ENCODE assay signal across 8 cellular contexts in the genomic region with DNA sequence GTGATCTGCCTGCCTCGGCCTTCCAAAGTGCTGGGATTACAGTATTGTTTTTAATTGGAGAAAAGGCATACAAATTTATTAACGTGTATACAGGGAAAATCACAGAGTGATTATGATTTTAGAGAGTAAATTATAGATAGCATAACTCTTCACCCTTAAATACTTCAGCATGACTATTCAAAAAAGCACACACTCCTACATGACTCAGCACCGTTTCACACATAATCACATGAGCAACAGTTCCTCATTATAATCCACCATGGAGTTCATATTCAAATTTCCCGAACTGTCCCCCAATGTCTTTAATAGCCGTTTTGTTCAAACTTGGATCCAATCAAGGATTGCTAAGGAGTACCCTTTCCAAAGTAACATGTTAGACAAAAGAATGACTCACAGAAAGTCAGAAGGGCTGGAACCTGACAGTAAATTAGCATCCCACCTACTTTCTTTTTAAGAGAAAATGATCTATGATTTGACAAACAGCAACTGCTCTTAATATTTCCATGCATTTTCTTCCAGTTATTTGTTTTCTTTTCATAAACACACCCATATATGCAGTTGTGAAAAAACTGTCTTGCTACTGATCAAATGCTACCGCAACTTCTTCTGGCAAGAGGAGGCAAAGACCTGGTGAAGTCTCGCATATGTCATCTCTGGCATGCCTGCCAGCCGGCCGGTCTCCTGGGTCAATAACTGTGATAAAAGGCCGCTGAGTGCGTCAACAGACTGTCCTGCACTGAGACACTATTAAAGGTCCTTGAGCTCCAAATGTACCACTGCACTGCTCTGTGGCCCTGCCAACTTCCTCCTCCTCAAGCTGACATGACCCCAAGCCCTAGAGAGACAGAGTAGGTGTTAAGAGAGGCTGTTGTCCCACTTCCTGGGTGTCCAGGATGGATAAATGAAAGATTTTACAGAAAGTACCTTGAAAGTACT. TPM values are rescaled to one million over a fixed set of nuclear protein-coding genes. Genes with fewer than 3 reads are reported as not detected.
DNase-seq lines count a peak whose midpoint lies in the region; ATAC-seq and TF ChIP-seq lines count a peak whose summit lies in the region.

No MANE protein-coding gene starts in this region.

- H3K9me3 ChIP-seq in PC-9 (ENCODE audit: insufficient read depth, low read depth), result no peaks in the 10 kb centered on the region
- H3K9me3 ChIP-seq in muscle layer of duodenum (ENCODE audit: control insufficient read depth in 1 of 2, low read length in 2 of 2), result no peaks in the 10 kb centered on the region

- no TSS peak for BruUV-seq in PC-9 (replicated peaks; lab: Mats Ljungman, UMichigan)

- no peaks in the 10 kb centered on the region for H3K27me3 Mint-ChIP-seq in activated CD4-positive, alpha-beta T cell treated with anti-CD3 and anti-CD28 coated beads, Interleukin-2, amount 10 ng/mL, durations not matched to agents 24 days and 14 days

- no peak overlapping the region for H3K4me2 ChIP-seq in PC-9

- no peaks in the 10 kb centered on the region for H4K20me1 ChIP-seq in PC-9 (ENCODE audit: insufficient read depth)

- no peaks in the 10 kb centered on the region for H3F3A ChIP-seq in PC-9 (ENCODE audit: insufficient read depth, low read depth)

- no peaks in the 10 kb centered on the region for H3K27me3 ChIP-seq in PC-9 (ENCODE audit: insufficient read depth, low read depth)
- no peaks in the 10 kb centered on the region for H3K27me3 ChIP-seq in muscle layer of duodenum (ENCODE audit: low read depth, low read length)

- TF ChIP-seq CTCF in PC-9 (conservative IDR thresholded peaks at IDR 0.05), result no peak

- H3K27ac ChIP-seq in PC-9, result 0 out of 2 replicates have a peak overlapping the region, but pooled peaks have one; percentile 11
- peak overlapping the region; percentile 78 for H3K27ac ChIP-seq in muscle layer of duodenum (ENCODE audit: low read length)

- H3K4me1 Mint-ChIP-seq in activated CD4-positive, alpha-beta T cell treated with anti-CD3 and anti-CD28 coated beads, Interleukin-2, amount 10 ng/mL, durations not matched to agents 24 days and 14 days, result peaks cover 75% of the 10 kb centered on the region

- peaks cover 5% of the 10 kb centered on the region for H3K79me2 ChIP-seq in PC-9 (ENCODE audit: low read depth)

- H3K4me3 Mint-ChIP-seq in activated CD4-positive, alpha-beta T cell treated with anti-CD3 and anti-CD28 coated beads, Interleukin-2, amount 10 ng/mL, durations not matched to agents 24 days and 14 days, result peak overlapping the region; percentile 49

- CTCF ChIA-PET in PC-9 (lab: Charles Lee), result interaction anchor here (0.5 to 0.6 kb wide), 2 partner anchors 47 to 391 kb away, joined by 3 to 10 read pairs; no protein-coding TSS in a partner anchor

- no peak for ATAC-seq in HG03196 (IDR thresholded peaks at IDR 0.05; ENCODE audit: unreplicated experiment)

- peak; percentile 64 for DNase-seq in activated CD4-positive, alpha-beta T cell treated with anti-CD3 and anti-CD28 coated beads, Interleukin-2, amount 10 ng/mL, durations not matched to agents 24 days and 14 days
- DNase-seq in activated CD4-positive, alpha-beta T cell treated with anti-CD3 and anti-CD28 coated beads for 1 hour, result no peak
- DNase-seq in PC-9 (no peak), dedifferentiated amniotic fluid mesenchymal stem cell (ENCODE audit: extremely low spot score) (peak; percentile 20), NCI-H146 treated with DMSO at 0.1 percent for 48 hours (lab: John Stamatoyannopoulos, UW; ENCODE audit: unreplicated experiment) (no peak), NCI-H524 treated with DMSO at 0.1 percent for 48 hours (lab: John Stamatoyannopoulos, UW) (no peak)

- no peaks in the 10 kb centered on the region for H3K36me3 ChIP-seq in PC-9 (ENCODE audit: low read depth)
- H3K36me3 ChIP-seq in muscle layer of duodenum (ENCODE audit: control insufficient read depth in 1 of 2, insufficient read depth in 2 of 2, low read length in 2 of 2), result no peaks in the 10 kb centered on the region

- H2AFZ ChIP-seq in PC-9, result no peak overlapping the region

- intact Hi-C loops in activated CD4-positive, alpha-beta T cell treated with anti-CD3 and anti-CD28 coated beads, Interleukin-2, amount 10 ng/mL, durations not matched to agents 24 days and 14 days (cut with micrococcal nuclease), result loop anchor here (2.0 kb wide), 1 partner anchor 29 kb away; no protein-coding TSS in a partner anchor
- intact Hi-C loops in PC-9 (cut with micrococcal nuclease; ENCODE audit: unreplicated experiment), result no loop called here

- no peaks in the 10 kb centered on the region for H3K9me3 Mint-ChIP-seq in activated CD4-positive, alpha-beta T cell treated with anti-CD3 and anti-CD28 coated beads, Interleukin-2, amount 10 ng/mL, durations not matched to agents 24 days and 14 days

- H3K36me3 Mint-ChIP-seq in activated CD4-positive, alpha-beta T cell treated with anti-CD3 and anti-CD28 coated beads, Interleukin-2, amount 10 ng/mL, durations not matched to agents 24 days and 14 days (ENCODE audit: low read depth), result peaks cover 19% of the 10 kb centered on the region

- POLR2A ChIA-PET in PC-9 (lab: Charles Lee; ENCODE audit: unreplicated experiment), result interaction anchor here (0.7 kb wide), 1 partner anchor 12 kb away, joined by 3 read pairs; no protein-coding TSS in a partner anchor

- no peak overlapping the region for H3K4me3 ChIP-seq in PC-9
- H3K4me3 ChIP-seq in muscle layer of duodenum (ENCODE audit: low read depth in 1 of 2, low read length in 2 of 2), result no peak overlapping the region

- peaks cover 13% of the 10 kb centered on the region for H3K4me1 ChIP-seq in PC-9 (replicated peaks; ENCODE audit: insufficient read depth)
- H3K4me1 ChIP-seq in muscle layer of duodenum (ENCODE audit: control insufficient read depth in 1 of 2, insufficient read depth in 2 of 2, low read length in 2 of 2), result peaks cover 15 to 44% of the 10 kb centered on the region in 2 donors

- no peaks in the 10 kb centered on the region for H3K9me2 ChIP-seq in PC-9 (ENCODE audit: insufficient read depth)

- peak overlapping the region; percentile 82 for H3K27ac Mint-ChIP-seq in activated CD4-positive, alpha-beta T cell treated with anti-CD3 and anti-CD28 coated beads, Interleukin-2, amount 10 ng/mL, durations not matched to agents 24 days and 14 days

RNA-seq across cellular contexts. Expression of a gene that starts 31.9 kb away (rescaled TPM):
- 150 and 153 TPM in 2 replicates for total RNA-seq in activated CD4-positive, alpha-beta T cell treated with anti-CD3 and anti-CD28 coated beads, Interleukin-2, amount 10 ng/mL, durations not matched to agents 24 days and 14 days
- 66.5 and 76.0 TPM in 2 replicates for total RNA-seq in PC-9 (2021)

Comparison
In these comparisons a context has a peak if more than half of its experiments do, and no peak if none do; other contexts are left out.
1. DNase-seq: peak in activated CD4-positive, alpha-beta T cell treated with anti-CD3 and anti-CD28 coated beads, Interleukin-2, amount 10 ng/mL, durations not matched to agents 24 days and 14 days (single experiment) and dedifferentiated amniotic fluid mesenchymal stem cell (single experiment); none in activated CD4-positive, alpha-beta T cell treated with anti-CD3 and anti-CD28 coated beads for 1 hour (single experiment), PC-9 (0 of 2), NCI-H146 treated with DMSO at 0.1 percent for 48 hours (single experiment) and NCI-H524 treated with DMSO at 0.1 percent for 48 hours (single experiment).